ENCODE assay signal across 8 cellular contexts in genomic region chr5:843926-844325, GRCh38. TPM values are rescaled to one million over a fixed set of nuclear protein-coding genes. Genes with fewer than 3 reads are reported as not detected.
DNase-seq lines count a peak whose midpoint lies in the region; ATAC-seq and TF ChIP-seq lines count a peak whose summit lies in the region.
"Not testable (repeated sequence)": the region's sequence is repeated elsewhere in the genome, so short reads cannot be mapped to it uniquely, and the experiment has no call there.

No MANE protein-coding gene starts in this region.

- H3K9ac ChIP-seq in neuronal stem cell (ENCODE audit: low read depth, low read length, poor library complexity) = not testable (repeated sequence)

- H2BK15ac ChIP-seq in neuronal stem cell (ENCODE audit: low read length) = not testable (repeated sequence)

- not testable (repeated sequence) for H2BK120ac ChIP-seq in neuronal stem cell (ENCODE audit: low read depth, low read length)

- H3K9me3 ChIP-seq in WERI-Rb-1 (ENCODE audit: severe bottlenecking); neuronal stem cell (replicated peaks in 1 of 2; ENCODE audit: control insufficient read depth in 2 of 2, insufficient read depth in 1 of 2, low read depth in 1 of 2, low read length in 2 of 2); uterus: not testable (repeated sequence)

- H3K4me3 ChIP-seq in GM23338; WERI-Rb-1 (ENCODE audit: low read depth, low read length); neuronal stem cell (ENCODE audit: low read length in 2 of 2); uterus: not testable (repeated sequence)

- H3K23ac ChIP-seq in neuronal stem cell (ENCODE audit: low read depth, low read length, poor library complexity) = not testable (repeated sequence)

- peaks cover 14% of the 10 kb centered on the region for H3K36me3 Mint-ChIP-seq in GM23338 (ENCODE audit: low read depth)
- not testable (repeated sequence) for H3K36me3 Mint-ChIP-seq in activated naive CD4-positive, alpha-beta T cell treated with anti-CD3 and anti-CD28 coated beads, Interleukin-2, amount 10 ng/mL, durations not matched to agents 7 days and 5 days

- not testable (repeated sequence) for H3K79me2 ChIP-seq in GM23338 (replicated peaks; ENCODE audit: insufficient read depth)

- DNase-seq in GM23338 (ENCODE audit: low spot score) = peak; percentile 45
- peak; percentile 56 for DNase-seq in WERI-Rb-1
- DNase-seq in activated naive CD4-positive, alpha-beta T cell treated with anti-CD3 and anti-CD28 coated beads, Interleukin-2, amount 10 ng/mL, durations not matched to agents 7 days and 5 days = peak; percentile 19
- peak; percentile 73 for DNase-seq in cardiac septum (ENCODE audit: low spot score)
- peak; percentile 48 for DNase-seq in left lobe of liver (ENCODE audit: low spot score)
- not testable (repeated sequence) for DNase-seq in neuronal stem cell (ENCODE audit: low spot score)
- peak; percentile 1 for DNase-seq in stimulated activated CD4-positive, alpha-beta T cell treated with anti-CD3 and anti-CD28 coated beads, Interleukin-1b, Interleukin-23, amount 100 ng/mL, for 48 hours
- DNase-seq in uterus = peak; percentile 10 to 15

- H3K4ac ChIP-seq in neuronal stem cell (ENCODE audit: low read length) = not testable (repeated sequence)

- not testable (repeated sequence) for H3K9me2 ChIP-seq in GM23338 (ENCODE audit: insufficient read depth)

- not testable (repeated sequence) for TF ChIP-seq POLR2A in uterus (IDR thresholded peaks at IDR 0.05)

- not testable (repeated sequence) for H3K27ac Mint-ChIP-seq in GM23338; activated naive CD4-positive, alpha-beta T cell treated with anti-CD3 and anti-CD28 coated beads, Interleukin-2, amount 10 ng/mL, durations not matched to agents 7 days and 5 days

- not testable (repeated sequence) for H2AFZ ChIP-seq in GM23338; neuronal stem cell (ENCODE audit: low read length)

- H3K27me3 Mint-ChIP-seq in GM23338 (ENCODE audit: insufficient read depth, low read depth, poor library complexity) = peaks cover 12% of the 10 kb centered on the region
- H3K27me3 Mint-ChIP-seq in activated naive CD4-positive, alpha-beta T cell treated with anti-CD3 and anti-CD28 coated beads, Interleukin-2, amount 10 ng/mL, durations not matched to agents 7 days and 5 days = not testable (repeated sequence)

- H3K36me3 ChIP-seq in GM23338 (ENCODE audit: insufficient read depth); WERI-Rb-1; uterus: not testable (repeated sequence)
- H3K36me3 ChIP-seq in neuronal stem cell (replicated peaks in 1 of 2; ENCODE audit: control insufficient read depth in 2 of 2, insufficient read depth in 2 of 2, low read length in 2 of 2) = peaks cover 3 to 10% of the 10 kb centered on the region in 2 donors

- not testable (repeated sequence) for H3K79me1 ChIP-seq in neuronal stem cell (ENCODE audit: low read depth, low read length)

- not testable (repeated sequence) for H3K4me1 Mint-ChIP-seq in GM23338; activated naive CD4-positive, alpha-beta T cell treated with anti-CD3 and anti-CD28 coated beads, Interleukin-2, amount 10 ng/mL, durations not matched to agents 7 days and 5 days

- H4K20me1 ChIP-seq in GM23338 (replicated peaks; ENCODE audit: insufficient read depth) = not testable (repeated sequence)

- H3K4me3 Mint-ChIP-seq in GM23338; activated naive CD4-positive, alpha-beta T cell treated with anti-CD3 and anti-CD28 coated beads, Interleukin-2, amount 10 ng/mL, durations not matched to agents 7 days and 5 days: not testable (repeated sequence)

- whole genome bisulfite sequencing in neuronal stem cell (ENCODE audit: extremely low coverage in 2 of 2, insufficient read length in 2 of 2, insufficient replicate concordance in 1 of 2), 2 donors = no CpG with 5 or more reads among the region's 22 CpGs

- not testable (repeated sequence) for H2AK5ac ChIP-seq in neuronal stem cell (ENCODE audit: low read depth, low read length)

- CTCF ChIA-PET in activated naive CD4-positive, alpha-beta T cell treated with anti-CD3 and anti-CD28 coated beads, Interleukin-2, amount 10 ng/mL, durations not matched to agents 7 days and 5 days (lab: Charles Lee) = not testable (repeated sequence)

- TF ChIP-seq CTCF in GM23338 (conservative IDR thresholded peaks at IDR 0.05; ENCODE audit: low read depth in 2 of 2) (peak in 1 of 2 experiments; percentile 67; a peak in 2 of 4 replicates), WERI-Rb-1 (IDR thresholded peaks at IDR 0.05; ENCODE audit: low read depth, low read length) (peak; percentile 68)
- not testable (repeated sequence) for TF ChIP-seq CTCF in uterus (IDR thresholded peaks at IDR 0.05)

- not testable (repeated sequence) for H3F3A ChIP-seq in GM23338 (replicated peaks; ENCODE audit: low read depth)

- H3K4me1 ChIP-seq in GM23338 (ENCODE audit: insufficient read depth); neuronal stem cell (ENCODE audit: control insufficient read depth in 2 of 2, insufficient read depth in 1 of 2, low read depth in 1 of 2, low read length in 2 of 2); uterus: not testable (repeated sequence)

- not testable (repeated sequence) for H3K9me3 Mint-ChIP-seq in GM23338; activated naive CD4-positive, alpha-beta T cell treated with anti-CD3 and anti-CD28 coated beads, Interleukin-2, amount 10 ng/mL, durations not matched to agents 7 days and 5 days

- H3K18ac ChIP-seq in neuronal stem cell (ENCODE audit: low read length) = peak overlapping the region; percentile 38

- H3K14ac ChIP-seq in neuronal stem cell (ENCODE audit: low read length) = not testable (repeated sequence)

- H3K27ac ChIP-seq in GM23338 (ENCODE audit: low read depth); WERI-Rb-1; neuronal stem cell (replicated peaks; ENCODE audit: low read length); uterus: not testable (repeated sequence)

- ATAC-seq in GM23338 (peak; percentile 60), left lobe of liver (peak; percentile 25)

- H4K91ac ChIP-seq in neuronal stem cell (ENCODE audit: low read depth, low read length, poor library complexity) = not testable (repeated sequence)

- not testable (repeated sequence) for H4K8ac ChIP-seq in neuronal stem cell (ENCODE audit: low read depth, low read length)

- not testable (repeated sequence) for H2BK5ac ChIP-seq in neuronal stem cell (ENCODE audit: low read length)

- H3K4me2 ChIP-seq in GM23338 = not testable (repeated sequence)
- peak overlapping the region; percentile 11 for H3K4me2 ChIP-seq in neuronal stem cell (ENCODE audit: insufficient read depth, low read length, poor library complexity, severe bottlenecking)

- H3K27me3 ChIP-seq in GM23338 (ENCODE audit: insufficient read depth); WERI-Rb-1 (ENCODE audit: insufficient read depth, low read depth, severe bottlenecking); neuronal stem cell (ENCODE audit: control insufficient read depth in 3 of 3, insufficient read depth in 3 of 3, low read depth in 1 of 3, low read length in 3 of 3); uterus: not testable (repeated sequence)

- H2BK12ac ChIP-seq in neuronal stem cell (ENCODE audit: low read length) = not testable (repeated sequence)

- intact Hi-C loops in cardiac septum (cut with DNase I); uterus (cut with DNase I; ENCODE audit: low total_unique reads): not testable (repeated sequence)

RNA-seq across cellular contexts. Expression of gene ZDHHC11, which starts 6.9 kb away (rescaled TPM):
- total RNA-seq in GM23338 (2014; rRNA removed; shearing (Covaris generic)) = 21.8 and 29.1 TPM in 2 replicates
- 5.1 and 8.0 TPM in 2 replicates for polyA plus RNA-seq in GM23338 (2016; fragmentation: Nextera tagmentation; extraction: Ambion mirVana)
- 10.6 TPM for total RNA-seq in cardiac septum
- total RNA-seq in left lobe of liver = 19.1 TPM
- polyA plus RNA-seq in neuronal stem cell (2013, experiment 1 of 2) = 6.4 TPM
- 6.7 TPM for polyA plus RNA-seq in neuronal stem cell (2013, experiment 2 of 2)
- total RNA-seq in uterus = 10 to 100 TPM in 1 of 4 donors, 1 to 10 TPM in 2, not detected in 1; 1.8 to 14.4 (median 8.2) TPM

RNA-seq across cellular contexts. Expression of gene BRD9, which starts 48.7 kb away (rescaled TPM):
- 41.6 and 54.7 TPM in 2 replicates for total RNA-seq in GM23338 (2014; rRNA removed; shearing (Covaris generic))
- 29.8 and 32.9 TPM in 2 replicates for polyA plus RNA-seq in GM23338 (2016; fragmentation: Nextera tagmentation; extraction: Ambion mirVana)
- total RNA-seq in cardiac septum = 25.9 TPM
- total RNA-seq in left lobe of liver = 19.0 TPM
- 31.5 TPM for polyA plus RNA-seq in neuronal stem cell (2013, experiment 1 of 2)
- 31.0 TPM for polyA plus RNA-seq in neuronal stem cell (2013, experiment 2 of 2)
- 10 to 100 TPM; 31.0 to 53.9 (median 44.2) TPM for total RNA-seq in uterus

RNA-seq across cellular contexts. Expression of gene TRIP13, which starts 48.8 kb away (rescaled TPM):
- total RNA-seq in GM23338 (2014; rRNA removed; shearing (Covaris generic)) = 44.4 and 44.8 TPM in 2 replicates
- 42.2 and 42.5 TPM in 2 replicates for polyA plus RNA-seq in GM23338 (2016; fragmentation: Nextera tagmentation; extraction: Ambion mirVana)
- total RNA-seq in cardiac septum (0.57 TPM), left lobe of liver (1.0 TPM), uterus (10 to 100 TPM in 1 of 4 donors, 1 to 10 TPM in 2, not detected in 1; 1.2 to 10.5 (median 1.3) TPM)
- polyA plus RNA-seq in neuronal stem cell (2013, experiment 1 of 2) = 24.6 TPM
- polyA plus RNA-seq in neuronal stem cell (2013, experiment 2 of 2) = 25.7 TPM

RNA-seq across cellular contexts. Expression of gene ZDHHC11B, which starts 59.4 kb away (rescaled TPM):
- total RNA-seq in GM23338 (2014; rRNA removed; shearing (Covaris generic)) = 1.2 and 1.3 TPM in 2 replicates
- polyA plus RNA-seq in GM23338 (2016; fragmentation: Nextera tagmentation; extraction: Ambion mirVana) = 0.83 and 0.89 TPM in 2 replicates
- total RNA-seq in cardiac septum (5.5 TPM), left lobe of liver (6.1 TPM), uterus (10 to 100 TPM in 1 of 4 donors, 1 to 10 TPM in 1, under 1 TPM in 2; under 0.01 to 15.1 (median 1.5) TPM)
- polyA plus RNA-seq in neuronal stem cell (2013, experiment 1 of 2) = 2.4 TPM
- polyA plus RNA-seq in neuronal stem cell (2013, experiment 2 of 2) = 2.2 TPM
